In genomic region chr17:11997972-11998233, GRCh38 we compare ENCODE assay signal across 8 cellular contexts. TPM values are rescaled to one million over a fixed set of nuclear protein-coding genes. Genes with fewer than 3 reads are reported as not detected.
A peak's percentile ranks its signal among the peaks of the same experiment; 100 is the strongest.
DNase-seq lines count a peak whose midpoint lies in the region; ATAC-seq, FAIRE-seq and TF ChIP-seq lines count a peak whose summit lies in the region.

No MANE protein-coding gene starts in this region.

- H3K4ac ChIP-seq in H1 (replicated peaks; ENCODE audit: insufficient read length, low read depth, low read length): peak overlapping the region; percentile 3

- no peak overlapping the region for H3K56ac ChIP-seq in H1 (replicated peaks; ENCODE audit: insufficient read length, low read depth, low read length)

- peak overlapping the region; percentile 91 to 99 (median 98) for H3K4me3 Mint-ChIP-seq in CD4-positive, alpha-beta memory T cell

- H4K5ac ChIP-seq in H1 (ENCODE audit: insufficient read length, low read depth, low read length): peak overlapping the region; percentile 48

- no peak for TF ChIP-seq RAD21 in H1 (IDR thresholded peaks at IDR 0.05 in 1 of 2, conservative IDR thresholded peaks at IDR 0.05 in 1 of 2; ENCODE audit: low read depth in 2 of 2, low read length in 2 of 2)

- DNase-seq in CD4-positive, alpha-beta memory T cell: no peak
- DNase-seq in NB4 (ENCODE audit: low read depth): no peak
- no peak for DNase-seq in H1 (ENCODE audit: low read depth in 1 of 2, low spot score in 2 of 2)
- no peak for DNase-seq in DMS114 treated with DMSO at 0.1 percent for 48 hours (lab: John Stamatoyannopoulos, UW; ENCODE audit: unreplicated experiment)
- DNase-seq in activated CD8-positive, alpha-beta memory T cell treated with anti-CD3 and anti-CD28 coated beads, Interleukin-2, amount 50 U/mL, for 4 hours: no peak
- no peak for DNase-seq in EL

- H3K4me3 ChIP-seq in CD4-positive, alpha-beta memory T cell (ENCODE audit: low read length in 2 of 2): peak overlapping the region; percentile 54 to 95
- H3K4me3 ChIP-seq in NB4 (ENCODE audit: low read depth, low read length) (peak overlapping the region; percentile 68), H1 (ENCODE audit: extremely low read depth in 1 of 4, insufficient read depth in 2 of 4, low read depth in 3 of 4, low read length in 4 of 4) (peak overlapping the region; percentile 75 to 90 (median 80)), neutrophil (ENCODE audit: low read depth in 1 of 2, low read length in 1 of 2) (peak overlapping the region; percentile 65 to 82)

- TF ChIP-seq CTCF in NB4 (IDR thresholded peaks at IDR 0.05; ENCODE audit: low read depth, low read length) (no peak), H1 (IDR thresholded peaks at IDR 0.05; ENCODE audit: control extremely low read depth in 1 of 3, insufficient read depth in 1 of 3, low read depth in 1 of 3, low read length in 3 of 3) (no peak), neutrophil (IDR thresholded peaks at IDR 0.05) (no peak)

- no peak for ATAC-seq in HG03280 (IDR thresholded peaks at IDR 0.05; ENCODE audit: unreplicated experiment)

- no peaks in the 10 kb centered on the region for H3K79me1 ChIP-seq in H1 (ENCODE audit: low read depth, low read length)

- H3K4me1 ChIP-seq in CD4-positive, alpha-beta memory T cell (ENCODE audit: insufficient read depth, low read length): peaks cover 13% of the 10 kb centered on the region
- H3K4me1 ChIP-seq in H1 (replicated peaks in 1 of 4; ENCODE audit: control insufficient read depth in 3 of 4, insufficient read depth in 4 of 4, low read length in 3 of 4): 0 out of 7 replicates have a peak, but pooled peaks cover 0 to 4% (median under 1%) of the 10 kb centered on the region in 4 experiments
- H3K4me1 ChIP-seq in neutrophil (ENCODE audit: control insufficient read depth in 1 of 2, insufficient read depth in 1 of 2, low read depth in 1 of 2, low read length in 1 of 2): peaks cover 43 to 49% of the 10 kb centered on the region in 2 experiments

- H2BK5ac ChIP-seq in H1 (ENCODE audit: low read depth, low read length): peak overlapping the region; percentile 96

- no peak overlapping the region for H3K23ac ChIP-seq in H1 (ENCODE audit: insufficient read length)

- H3K27ac ChIP-seq in CD4-positive, alpha-beta memory T cell (ENCODE audit: low read depth, low read length): peak overlapping the region; percentile 93
- peak overlapping the region; percentile 90 for H3K27ac ChIP-seq in H1 (ENCODE audit: low read depth, low read length)
- H3K27ac ChIP-seq in neutrophil: peak overlapping the region; percentile 98

- H2BK20ac ChIP-seq in H1 (ENCODE audit: low read length): 0 out of 2 replicates have a peak overlapping the region, but pooled peaks have one; percentile 56

- peaks cover 0 to 4% (median 0%) of the 10 kb centered on the region in 8 donors for H3K9me3 Mint-ChIP-seq in CD4-positive, alpha-beta memory T cell

- peaks cover 14 to 31% (median 20%) of the 10 kb centered on the region in 4 donors for H3K4me1 Mint-ChIP-seq in CD4-positive, alpha-beta memory T cell

- H3K9me3 ChIP-seq in CD4-positive, alpha-beta memory T cell (ENCODE audit: control insufficient read depth in 1 of 2, low read length in 2 of 2): no peaks in the 10 kb centered on the region
- H3K9me3 ChIP-seq in H1 (ENCODE audit: insufficient read depth in 2 of 2, low read depth in 1 of 2, low read length in 1 of 2): no peaks in the 10 kb centered on the region
- no peaks in the 10 kb centered on the region for H3K9me3 ChIP-seq in neutrophil

- H4K20me1 ChIP-seq in H1 (replicated peaks in 1 of 2; ENCODE audit: control insufficient read depth in 1 of 2, insufficient read depth in 2 of 2, low read length in 2 of 2): no peaks in the 10 kb centered on the region

- peak overlapping the region; percentile 76 for H4K91ac ChIP-seq in H1 (replicated peaks; ENCODE audit: insufficient read length, low read length)

- peak overlapping the region; percentile 81 to 99 for H3K4me2 ChIP-seq in H1 (ENCODE audit: insufficient read depth in 1 of 2, low read depth in 2 of 2, low read length in 2 of 2)

- CTCF ChIA-PET in CD4-positive, alpha-beta memory T cell (lab: Charles Lee; ENCODE audit: partially characterized antibody): interaction anchor here (0.8 to 3.1 kb wide), 9 partner anchors 10 to 87 kb away, joined by 3 to 16 read pairs (median 6); partner anchors contain the start of gene MAP2K4
- CTCF ChIA-PET in H1 (lab: Charles Lee; ENCODE audit: partially characterized antibody): interaction anchor here (0.6 to 2.6 kb wide), 5 partner anchors 9 to 29 kb away, joined by 3 to 14 read pairs (median 4); no protein-coding TSS in a partner anchor

- peak overlapping the region; percentile 89; the same call in 1 of the 2 replicates for H4K8ac ChIP-seq in H1 (ENCODE audit: extremely low read depth, insufficient read depth, low read length)

- H2BK12ac ChIP-seq in H1 (ENCODE audit: low read depth, low read length): peak overlapping the region; percentile 95; the same call in 1 of the 2 replicates

- H2BK15ac ChIP-seq in H1 (ENCODE audit: low read length): peak overlapping the region; percentile 97

- POLR2A ChIA-PET in CD4-positive, alpha-beta memory T cell (lab: Charles Lee; ENCODE audit: partially characterized antibody): interaction anchor here (0.7 to 5.1 kb wide), 20 partner anchors 9 to 1301 kb away, joined by 3 to 287 read pairs (median 6); partner anchors contain the start of genes ELAC2 and MAP2K4
- POLR2A ChIA-PET in H1 (lab: Charles Lee; ENCODE audit: partially characterized antibody): interaction anchor here (0.7 to 3.4 kb wide), 16 partner anchors 9 to 1429 kb away, joined by 3 to 49 read pairs (median 6); partner anchors contain the start of gene MAP2K4

- H3K18ac ChIP-seq in H1 (ENCODE audit: extremely low read depth, low read length): peak overlapping the region; percentile 93

- 65% methylated on average over 4 of the region's 4 CpGs; no CpG with 5 or more reads in 1 of the 2 experiments for WGBS in H1 (ENCODE audit: extremely low coverage in 1 of 2, insufficient coverage in 1 of 2, insufficient read length in 1 of 2, insufficient replicate concordance in 2 of 2, low coverage in 1 of 2, low lambda C conversion rate in 2 of 2, missing lambda C conversion rate in 1 of 2), 2 experiments

- peak overlapping the region; percentile 95 for H2AFZ ChIP-seq in H1 (ENCODE audit: low read length)

- peak overlapping the region in 3 of 4 experiments; percentile 90 to 96 (median 91); a peak in 6 of 7 replicates for H3K9ac ChIP-seq in H1 (replicated peaks in 1 of 4; ENCODE audit: extremely low read depth in 1 of 4, low read depth in 3 of 4, low read length in 3 of 4)

- H3K23me2 ChIP-seq in H1 (ENCODE audit: low read depth, low read length): peaks cover 7% of the 10 kb centered on the region

- H3K14ac ChIP-seq in H1 (ENCODE audit: insufficient read length): no peak overlapping the region

- H3K27me3 Mint-ChIP-seq in CD4-positive, alpha-beta memory T cell: no peaks in the 10 kb centered on the region

- no peak overlapping the region for H2BK120ac ChIP-seq in H1 (replicated peaks; ENCODE audit: low read depth, low read length)

- no peak for FAIRE-seq in H1 (lab: Jason Lieb, UNC)

- no peaks in the 10 kb centered on the region for H3K27me3 ChIP-seq in CD4-positive, alpha-beta memory T cell (ENCODE audit: insufficient read depth, low read length)
- H3K27me3 ChIP-seq in H1 (replicated peaks in 1 of 4; ENCODE audit: control insufficient read depth in 3 of 4, extremely low read depth in 1 of 4, insufficient read depth in 3 of 4, low read length in 3 of 4): no peaks in the 10 kb centered on the region
- H3K27me3 ChIP-seq in neutrophil: no peaks in the 10 kb centered on the region

- H2AK5ac ChIP-seq in H1 (ENCODE audit: low read depth, low read length): peak overlapping the region; percentile 71; the same call in 1 of the 2 replicates

- no peaks in the 10 kb centered on the region for H3K36me3 ChIP-seq in CD4-positive, alpha-beta memory T cell (ENCODE audit: insufficient read depth, low read length)
- H3K36me3 ChIP-seq in H1 (ENCODE audit: control insufficient read depth in 2 of 4, insufficient read depth in 4 of 4, low read length in 3 of 4) (no peaks in the 10 kb centered on the region), neutrophil (no peaks in the 10 kb centered on the region)

- H3K27ac Mint-ChIP-seq in CD4-positive, alpha-beta memory T cell: peak overlapping the region; percentile 83 to 99 (median 95)

- no peak for TF ChIP-seq POLR2A in NB4 (IDR thresholded peaks at IDR 0.05; ENCODE audit: extremely low read depth, insufficient read length)
- no peak for TF ChIP-seq POLR2A in H1 (IDR thresholded peaks at IDR 0.05; ENCODE audit: control extremely low read depth in 1 of 2, low read depth in 2 of 2, low read length in 2 of 2)

- TF ChIP-seq EP300 in H1 (IDR thresholded peaks at IDR 0.05; ENCODE audit: borderline replicate concordance in 1 of 2, low read depth in 2 of 2, low read length in 2 of 2): no peak

- H3K36me3 Mint-ChIP-seq in CD4-positive, alpha-beta memory T cell: peaks cover 3 to 14% of the 10 kb centered on the region in 2 donors

- H3K79me2 ChIP-seq in H1 (ENCODE audit: control insufficient read depth in 1 of 2, insufficient read depth in 2 of 2, low read length in 2 of 2): 0 out of 4 replicates have a peak, but pooled peaks cover 0 to 6% of the 10 kb centered on the region in 2 experiments

- intact Hi-C loops in CD4-positive, alpha-beta memory T cell (cut with micrococcal nuclease): loop anchor here (1.0 to 5.0 kb wide), 2 partner anchors 22 to 1301 kb away; partner anchors contain the start of genes ADPRM, MAP2K4 and SCO1

RNA-seq across cellular contexts. Expression of gene ZNF18, which starts 0.6 kb away (rescaled TPM):
- 10 to 100 TPM; 12.7 to 14.4 TPM for total RNA-seq in CD4-positive, alpha-beta memory T cell
- 10 to 100 TPM in 1 of 2 donors, 1 to 10 TPM in 1; 8.9 to 10.4 TPM for polyA plus RNA-seq in CD4-positive, alpha-beta memory T cell
- total RNA-seq in H1 (2021; fragmentation: NEBNext Ultra II Directional; extraction: Animal tissue kit (Norgen Biotek cat#: 25700)): 9.3 and 9.9 TPM in 2 replicates
- 2.9 and 3.0 TPM in 2 replicates for polyA plus RNA-seq in H1 (2011; rRNA removed)
- polyA plus RNA-seq in H1 (2011; cell fraction: cytosol; rRNA removed): 5.2 TPM
- 6.7 TPM for polyA plus RNA-seq in H1 (2011; cell fraction: nucleus; rRNA removed)
- 5.0 to 8.5 TPM (median 7.0 TPM) in 4 replicates for polyA plus RNA-seq in H1 (2012, experiment 1 of 2)
- polyA plus RNA-seq in H1 (2012, experiment 2 of 2): 2.8 TPM
- polyA plus RNA-seq in H1 (2013, experiment 1 of 2): 7.2 TPM
- polyA plus RNA-seq in H1 (2013, experiment 2 of 2): 6.4 TPM
- polyA minus RNA-seq in H1 (2011; rRNA and poly(A)+ RNA removed): 9.3 and 10.0 TPM in 2 replicates
- 6.0 TPM for polyA minus RNA-seq in H1 (2011; cell fraction: cytosol; rRNA and poly(A)+ RNA removed)
- polyA minus RNA-seq in H1 (2011; cell fraction: nucleus; rRNA and poly(A)+ RNA removed): 7.0 TPM

RNA-seq across cellular contexts. Expression of gene MAP2K4, which starts 22.8 kb away (rescaled TPM):
- 10 to 100 TPM; 35.3 to 41.3 TPM for total RNA-seq in CD4-positive, alpha-beta memory T cell
- 10 to 100 TPM; 29.4 to 29.9 TPM for polyA plus RNA-seq in CD4-positive, alpha-beta memory T cell
- total RNA-seq in H1 (2021; fragmentation: NEBNext Ultra II Directional; extraction: Animal tissue kit (Norgen Biotek cat#: 25700)): 37.3 and 39.1 TPM in 2 replicates
- polyA plus RNA-seq in H1 (2011; rRNA removed): 6.7 and 14.2 TPM in 2 replicates
- polyA plus RNA-seq in H1 (2011; cell fraction: cytosol; rRNA removed): 14.1 TPM
- 7.9 TPM for polyA plus RNA-seq in H1 (2011; cell fraction: nucleus; rRNA removed)
- polyA plus RNA-seq in H1 (2012, experiment 1 of 2): 13.7 to 22.6 TPM (median 16.6 TPM) in 4 replicates
- polyA plus RNA-seq in H1 (2012, experiment 2 of 2): 1.6 TPM
- polyA plus RNA-seq in H1 (2013, experiment 1 of 2): 16.6 TPM
- 17.9 TPM for polyA plus RNA-seq in H1 (2013, experiment 2 of 2)
- 26.5 and 38.3 TPM in 2 replicates for polyA minus RNA-seq in H1 (2011; rRNA and poly(A)+ RNA removed)
- polyA minus RNA-seq in H1 (2011; cell fraction: cytosol; rRNA and poly(A)+ RNA removed): 12.8 TPM
- 26.2 TPM for polyA minus RNA-seq in H1 (2011; cell fraction: nucleus; rRNA and poly(A)+ RNA removed)
